8 cellular contexts compared by ENCODE assay signal in the genomic region with DNA sequence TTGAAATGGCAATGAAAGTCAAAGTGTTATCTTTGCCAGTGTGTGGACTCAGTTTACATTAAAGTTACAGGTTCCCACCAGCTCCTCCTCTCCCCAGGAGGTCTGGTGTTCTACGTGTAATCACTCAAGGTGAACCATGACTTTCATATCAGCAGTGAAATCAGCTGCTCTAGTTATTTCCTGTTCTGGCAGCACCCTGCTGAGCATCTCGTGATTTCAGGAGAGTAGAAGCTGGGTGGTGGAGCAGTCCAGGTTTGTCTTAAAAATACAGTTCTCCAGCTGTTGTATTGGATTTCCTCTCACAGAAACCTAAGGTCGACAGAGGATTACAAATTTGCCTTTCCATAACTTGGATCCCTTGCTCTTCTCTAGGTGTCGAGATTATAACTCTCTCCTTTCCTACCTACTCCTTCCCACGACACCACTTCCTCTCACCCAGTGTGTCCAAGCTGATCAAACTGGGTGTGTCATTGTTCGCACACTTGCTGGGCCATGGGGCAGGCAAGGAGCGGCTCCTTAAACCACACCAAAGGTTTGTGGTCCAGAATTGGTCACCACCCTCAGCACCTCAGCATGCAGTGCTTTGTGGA. TPM values are rescaled to one million over a fixed set of nuclear protein-coding genes. Genes with fewer than 3 reads are reported as not detected.
A peak's percentile ranks its signal among the peaks of the same experiment; 100 is the strongest.
DNase-seq lines count a peak whose midpoint lies in the region; ATAC-seq lines count a peak whose summit lies in the region.

No MANE protein-coding gene starts in this region.

- peak; percentile 55 for DNase-seq in DMS153 (lab: John Stamatoyannopoulos, UW)
- DNase-seq in DMS153 treated with DMSO at 0.1 percent for 48 hours (lab: John Stamatoyannopoulos, UW; ENCODE audit: unreplicated experiment) = no peak
- DNase-seq in T-helper 1 cell = peak in 4 of 5 donors; percentile 35 to 84 (median 40)
- peak; percentile 25 for DNase-seq in renal cortical epithelial cell (ENCODE audit: low read depth)
- DNase-seq in D341Med (ENCODE audit: low spot score) = no peak
- no peak for DNase-seq in NCI-H2171 (lab: John Stamatoyannopoulos, UW)
- DNase-seq in sciatic nerve (ENCODE audit: low spot score) = no peak

- ATAC-seq in HG02973 (IDR thresholded peaks at IDR 0.05; ENCODE audit: unreplicated experiment) (peak; percentile 56), sciatic nerve (no peak)

- intact Hi-C loops in sciatic nerve (cut with DNase I) = loop anchor here (10.0 kb wide), 1 partner anchor 1953 kb away; no protein-coding TSS in a partner anchor

RNA-seq across cellular contexts. Expression of a gene that starts 13.0 kb away (rescaled TPM):
- total RNA-seq in renal cortical epithelial cell (0.35 and 1.2 TPM in 2 replicates), sciatic nerve (21.6 TPM)

Comparison
In these comparisons a context has a peak if more than half of its experiments do, and no peak if none do; other contexts are left out.
1. DNase-seq: peak in DMS153 (single experiment), T-helper 1 cell (4 of 5) and renal cortical epithelial cell (single experiment); none in DMS153 treated with DMSO at 0.1 percent for 48 hours (single experiment), D341Med (single experiment), NCI-H2171 (single experiment) and sciatic nerve (single experiment).
2. RNA of a gene that starts 13.0 kb away (total RNA-seq): 21.6 TPM in sciatic nerve (single experiment); 0.35 to 1.2 TPM in renal cortical epithelial cell; every median in the first group is over 10 times any median in the second.